ENCODE assay signal across 9 cellular contexts in the genomic region with DNA sequence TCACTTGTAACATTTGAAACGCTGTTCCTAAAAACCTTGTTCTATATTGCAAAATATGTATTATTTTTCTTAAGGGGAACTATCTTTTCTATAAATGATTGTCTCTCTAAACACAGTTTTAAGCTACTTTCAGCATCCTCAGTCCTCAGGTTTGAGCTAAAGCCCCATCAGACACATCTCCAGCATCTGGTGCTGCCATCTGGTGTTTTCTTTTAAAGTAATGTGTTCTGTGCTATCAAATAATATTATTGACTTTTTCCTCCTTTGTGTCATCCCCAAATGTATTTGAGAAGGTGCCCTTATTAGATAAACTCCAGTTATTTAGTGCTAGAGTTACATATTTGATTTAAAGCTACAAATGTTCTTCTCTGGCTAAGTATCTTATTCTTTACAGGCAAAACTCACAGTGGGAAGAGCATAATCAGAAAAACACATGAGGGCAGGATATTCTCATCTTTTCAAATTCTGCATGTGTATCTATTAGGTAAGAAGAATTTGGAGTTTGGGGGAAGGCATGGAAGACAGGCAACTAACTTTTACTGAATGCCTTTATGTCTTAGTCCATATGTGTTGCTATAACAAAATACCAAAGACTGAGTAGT.
DNase-seq lines count a peak whose midpoint lies in the region; ATAC-seq and TF ChIP-seq lines count a peak whose summit lies in the region.
"Had no signal": no experiment of that assay in that cellular context is flagged by ENCODE, and none has a peak within 500 bp of the region (broad histone marks: within the 10 kb centered on the region; RNA-seq: fewer than 3 reads in every experiment).

No MANE protein-coding gene starts in this region.

- POLR2A ChIA-PET in AG04449 (lab: Yijun Ruan, JAX), result interaction anchor here (0.6 to 1.4 kb wide), 6 partner anchors 14 to 88 kb away, joined by 3 to 9 read pairs (median 4); partner anchors contain the start of gene LOX

- peak; percentile 35 for TF ChIP-seq CTCF in AG04449 (IDR thresholded peaks at IDR 0.05; ENCODE audit: insufficient read depth, low read length, missing control alignments)

- DNase-seq in AG04449 (ENCODE audit: low read depth, low spot score) (no peak), RKO (ENCODE audit: low spot score) (peak; percentile 80), globus pallidus (ENCODE audit: low spot score) (peak; percentile 19)
- DNase-seq in stimulated activated CD8-positive, alpha-beta memory T cell treated with anti-CD3 and anti-CD28 coated beads, Interleukin-4, amount 100 ng/mL, for 48 hours, result no peak
- DNase-seq: activated CD4-positive, alpha-beta T cell treated with anti-CD3 and anti-CD28 coated beads, Interleukin-2, amount 50 U/mL, for 48 hours had no signal

- no peak overlapping the region for H3K4me3 ChIP-seq in AG04449 (ENCODE audit: low read depth, low read length)

- CTCF ChIA-PET in AG04449 (lab: Yijun Ruan, JAX), result interaction anchor here (0.6 to 12.5 kb wide), 40 partner anchors 8 to 259 kb away, joined by 3 to 166 read pairs (median 6); partner anchors contain the start of genes LOX, SRFBP1 and ZNF474

- ATAC-seq in GM18868 (IDR thresholded peaks at IDR 0.05; ENCODE audit: unreplicated experiment), result peak; percentile 57
- ATAC-seq in HG03571 (IDR thresholded peaks at IDR 0.05; ENCODE audit: unreplicated experiment), result no peak
- no peak for ATAC-seq in GM21447 (IDR thresholded peaks at IDR 0.05; ENCODE audit: unreplicated experiment)
- no peak for ATAC-seq in GM21515 (IDR thresholded peaks at IDR 0.05; ENCODE audit: unreplicated experiment)

Comparison
In these comparisons a context has a peak if more than half of its experiments do, and no peak if none do; other contexts are left out.
1. DNase-seq: peak in RKO (single experiment) and globus pallidus (single experiment); none in AG04449 (single experiment) and stimulated activated CD8-positive, alpha-beta memory T cell treated with anti-CD3 and anti-CD28 coated beads, Interleukin-4, amount 100 ng/mL, for 48 hours (single experiment).